In genomic region chr20:1033751-1034419, GRCh38 we compare ENCODE assay signal across 13 cellular contexts. TPM values are rescaled to one million over a fixed set of nuclear protein-coding genes. Genes with fewer than 3 reads are reported as not detected.
A peak's percentile ranks its signal among the peaks of the same experiment; 100 is the strongest.
DNase-seq lines count a peak whose midpoint lies in the region; ATAC-seq and TF ChIP-seq lines count a peak whose summit lies in the region.
"Had no signal": no experiment of that assay in that cellular context is flagged by ENCODE, and none has a peak within 500 bp of the region (broad histone marks: within the 10 kb centered on the region; RNA-seq: fewer than 3 reads in every experiment).

No MANE protein-coding gene starts in this region.

- H3K27me3 Mint-ChIP-seq in activated CD4-positive, alpha-beta T cell treated with anti-CD3 and anti-CD28 coated beads for 36 hours: peaks cover 13% of the 10 kb centered on the region
- H3K27me3 Mint-ChIP-seq in naive thymus-derived CD4-positive, alpha-beta T cell: peaks cover 10 to 17% (median 12%) of the 10 kb centered on the region in 5 donors
- peaks cover 13% of the 10 kb centered on the region for H3K27me3 Mint-ChIP-seq in activated CD8-positive, alpha-beta memory T cell treated with anti-CD3 and anti-CD28 coated beads, Interleukin-2, amount 10 ng/mL, durations not matched to agents 7 days and 5 days

- H3K27me3 ChIP-seq in naive thymus-derived CD4-positive, alpha-beta T cell (ENCODE audit: control insufficient read depth in 2 of 2, insufficient read depth in 2 of 2, low read length in 2 of 2): no peaks in the 10 kb centered on the region
- H3K27me3 ChIP-seq in esophagus squamous epithelium: peaks cover 0 to 8% (median 0%) of the 10 kb centered on the region in 4 donors
- H3K27me3 ChIP-seq: pancreas had no signal

- POLR2A ChIA-PET in activated CD4-positive, alpha-beta T cell treated with anti-CD3 and anti-CD28 coated beads for 36 hours (lab: Charles Lee): no interaction called here
- POLR2A ChIA-PET in naive thymus-derived CD4-positive, alpha-beta T cell (lab: Charles Lee): no interaction called here

- no peaks in the 10 kb centered on the region for H3K9me3 Mint-ChIP-seq in activated CD4-positive, alpha-beta T cell treated with anti-CD3 and anti-CD28 coated beads for 36 hours (ENCODE audit: low read depth)
- no peaks in the 10 kb centered on the region for H3K9me3 Mint-ChIP-seq in naive thymus-derived CD4-positive, alpha-beta T cell
- no peaks in the 10 kb centered on the region for H3K9me3 Mint-ChIP-seq in activated CD8-positive, alpha-beta memory T cell treated with anti-CD3 and anti-CD28 coated beads, Interleukin-2, amount 10 ng/mL, durations not matched to agents 7 days and 5 days (ENCODE audit: low read depth)

- H3K36me3 Mint-ChIP-seq in activated CD4-positive, alpha-beta T cell treated with anti-CD3 and anti-CD28 coated beads for 36 hours (ENCODE audit: low read depth): no peaks in the 10 kb centered on the region
- H3K36me3 Mint-ChIP-seq in naive thymus-derived CD4-positive, alpha-beta T cell: peaks cover 0 to 4% (median 0%) of the 10 kb centered on the region in 5 donors
- no peaks in the 10 kb centered on the region for H3K36me3 Mint-ChIP-seq in activated CD8-positive, alpha-beta memory T cell treated with anti-CD3 and anti-CD28 coated beads, Interleukin-2, amount 10 ng/mL, durations not matched to agents 7 days and 5 days

- H3K27ac ChIP-seq in naive thymus-derived CD4-positive, alpha-beta T cell (ENCODE audit: low read depth, low read length): no peak overlapping the region
- H3K27ac ChIP-seq in esophagus squamous epithelium: no peak overlapping the region
- H3K27ac ChIP-seq: pancreas had no signal

- H3K27ac Mint-ChIP-seq in activated CD4-positive, alpha-beta T cell treated with anti-CD3 and anti-CD28 coated beads for 36 hours: no peak overlapping the region
- no peak overlapping the region for H3K27ac Mint-ChIP-seq in naive thymus-derived CD4-positive, alpha-beta T cell
- H3K27ac Mint-ChIP-seq in activated CD8-positive, alpha-beta memory T cell treated with anti-CD3 and anti-CD28 coated beads, Interleukin-2, amount 10 ng/mL, durations not matched to agents 7 days and 5 days: no peak overlapping the region

- TF ChIP-seq CTCF in esophagus squamous epithelium (IDR thresholded peaks at IDR 0.05): no peak

- CTCF ChIA-PET in activated CD4-positive, alpha-beta T cell treated with anti-CD3 and anti-CD28 coated beads for 36 hours (lab: Charles Lee): interaction anchor here (1.3 kb wide), 1 partner anchor 74 kb away, joined by 3 read pairs; no protein-coding TSS in a partner anchor
- CTCF ChIA-PET in naive thymus-derived CD4-positive, alpha-beta T cell (lab: Charles Lee): interaction anchor here (0.6 kb wide), 1 partner anchor 1386 kb away, joined by 3 read pairs; no protein-coding TSS in a partner anchor
- CTCF ChIA-PET in activated CD8-positive, alpha-beta memory T cell treated with anti-CD3 and anti-CD28 coated beads, Interleukin-2, amount 10 ng/mL, durations not matched to agents 7 days and 5 days (lab: Charles Lee): no interaction called here

- intact Hi-C loops in activated CD4-positive, alpha-beta T cell treated with anti-CD3 and anti-CD28 coated beads for 36 hours (cut with DNase I, micrococcal nuclease): no loop called here
- intact Hi-C loops in naive thymus-derived CD4-positive, alpha-beta T cell (cut with micrococcal nuclease): no loop called here
- intact Hi-C loops in esophagus squamous epithelium (cut with DNase I): no loop called here

- H3K4me1 Mint-ChIP-seq in activated CD4-positive, alpha-beta T cell treated with anti-CD3 and anti-CD28 coated beads for 36 hours: peaks cover 3% of the 10 kb centered on the region
- H3K4me1 Mint-ChIP-seq in naive thymus-derived CD4-positive, alpha-beta T cell: peaks cover 0 to 2% (median 0%) of the 10 kb centered on the region in 7 donors
- no peaks in the 10 kb centered on the region for H3K4me1 Mint-ChIP-seq in activated CD8-positive, alpha-beta memory T cell treated with anti-CD3 and anti-CD28 coated beads, Interleukin-2, amount 10 ng/mL, durations not matched to agents 7 days and 5 days

- 60 to 71% methylated on average over 5 to 6 of the region's 6 CpGs for WGBS in esophagus squamous epithelium, 2 donors

- DNase-seq in activated CD4-positive, alpha-beta T cell treated with anti-CD3 and anti-CD28 coated beads for 36 hours: peak; percentile 42
- no peak for DNase-seq in activated CD4-positive, alpha-beta T cell treated with anti-CD3 and anti-CD28 coated beads, Interleukin-2, amount 50 U/mL, for 1 hour
- DNase-seq in LHCN-M2 (ENCODE audit: low read depth) (peak; percentile 35), SW480 (ENCODE audit: low spot score) (peak; percentile 62), esophagus squamous epithelium (lab: John Stamatoyannopoulos, UW) (no peak)
- DNase-seq in naive thymus-derived CD4-positive, alpha-beta T cell: no peak
- DNase-seq in activated CD8-positive, alpha-beta memory T cell treated with anti-CD3 and anti-CD28 coated beads, Interleukin-2, amount 10 ng/mL, durations not matched to agents 7 days and 5 days: no peak
- DNase-seq: activated CD8-positive, alpha-beta memory T cell treated with anti-CD3 and anti-CD28 coated beads for 24 hours; aorta; effector memory CD4-positive, alpha-beta T cell; pancreas had no signal

- no peak for TF ChIP-seq POLR2A in esophagus squamous epithelium (IDR thresholded peaks at IDR 0.05)

- no peaks in the 10 kb centered on the region for H3K4me1 ChIP-seq in naive thymus-derived CD4-positive, alpha-beta T cell (ENCODE audit: control insufficient read depth in 2 of 2, insufficient read depth in 2 of 2, low read length in 2 of 2)
- no peaks in the 10 kb centered on the region for H3K4me1 ChIP-seq in esophagus squamous epithelium
- H3K4me1 ChIP-seq: pancreas had no signal

- H3K9me3 ChIP-seq in naive thymus-derived CD4-positive, alpha-beta T cell (ENCODE audit: control insufficient read depth in 2 of 3, low read length in 3 of 3): no peaks in the 10 kb centered on the region
- no peaks in the 10 kb centered on the region for H3K9me3 ChIP-seq in esophagus squamous epithelium
- H3K9me3 ChIP-seq: pancreas had no signal

- H3K36me3 ChIP-seq in naive thymus-derived CD4-positive, alpha-beta T cell (ENCODE audit: control insufficient read depth in 2 of 3, insufficient read depth in 3 of 3, low read length in 3 of 3): no peaks in the 10 kb centered on the region
- H3K36me3 ChIP-seq in esophagus squamous epithelium: no peaks in the 10 kb centered on the region
- H3K36me3 ChIP-seq: pancreas had no signal

- ATAC-seq in activated CD4-positive, alpha-beta T cell treated with anti-CD3 and anti-CD28 coated beads for 36 hours: no peak
- ATAC-seq in naive thymus-derived CD4-positive, alpha-beta T cell: peak; percentile 54
- no peak for ATAC-seq in GM19467 (IDR thresholded peaks at IDR 0.05; ENCODE audit: unreplicated experiment)
- ATAC-seq in activated CD8-positive, alpha-beta memory T cell treated with anti-CD3 and anti-CD28 coated beads, Interleukin-2, amount 10 ng/mL, durations not matched to agents 7 days and 5 days: no peak

- H3K4me3 Mint-ChIP-seq in activated CD4-positive, alpha-beta T cell treated with anti-CD3 and anti-CD28 coated beads for 36 hours: no peak overlapping the region
- no peak overlapping the region for H3K4me3 Mint-ChIP-seq in naive thymus-derived CD4-positive, alpha-beta T cell
- no peak overlapping the region for H3K4me3 Mint-ChIP-seq in activated CD8-positive, alpha-beta memory T cell treated with anti-CD3 and anti-CD28 coated beads, Interleukin-2, amount 10 ng/mL, durations not matched to agents 7 days and 5 days

- H3K4me3 ChIP-seq in naive thymus-derived CD4-positive, alpha-beta T cell (ENCODE audit: low read length): no peak overlapping the region
- H3K4me3 ChIP-seq in esophagus squamous epithelium: no peak overlapping the region
- H3K4me3 ChIP-seq: pancreas had no signal

RNA-seq across cellular contexts. Expression of gene RSPO4, which starts 31.8 kb away (rescaled TPM):
- not detected for total RNA-seq in activated CD4-positive, alpha-beta T cell treated with anti-CD3 and anti-CD28 coated beads for 36 hours
- total RNA-seq in LHCN-M2 (2014; rRNA removed): not detected in 2 replicates
- polyA plus RNA-seq in LHCN-M2 (2012): not detected
- total RNA-seq in naive thymus-derived CD4-positive, alpha-beta T cell: under 1 TPM in 4 of 5 experiments, not detected in 1; 0.19 to 0.40 (median 0.23) TPM
- polyA plus RNA-seq in naive thymus-derived CD4-positive, alpha-beta T cell: not detected
- not detected for total RNA-seq in activated CD8-positive, alpha-beta memory T cell treated with anti-CD3 and anti-CD28 coated beads, Interleukin-2, amount 10 ng/mL, durations not matched to agents 7 days and 5 days
- under 1 TPM in 3 of 4 donors, not detected in 1; 0.18 to 0.23 (median 0.19) TPM for total RNA-seq in esophagus squamous epithelium
- total RNA-seq: mammary epithelial cell had no signal
- polyA plus RNA-seq: aorta had no signal

Comparison
In these comparisons a context has a peak if more than half of its experiments do, and no peak if none do; other contexts are left out.
1. DNase-seq: peak in activated CD4-positive, alpha-beta T cell treated with anti-CD3 and anti-CD28 coated beads for 36 hours (single experiment), LHCN-M2 (single experiment) and SW480 (single experiment); none in activated CD4-positive, alpha-beta T cell treated with anti-CD3 and anti-CD28 coated beads, Interleukin-2, amount 50 U/mL, for 1 hour (single experiment), naive thymus-derived CD4-positive, alpha-beta T cell (0 of 9), activated CD8-positive, alpha-beta memory T cell treated with anti-CD3 and anti-CD28 coated beads, Interleukin-2, amount 10 ng/mL, durations not matched to agents 7 days and 5 days (single experiment) and esophagus squamous epithelium (single experiment).